Comparison of ENCODE assay signal across 19 cellular contexts in genomic region chr2:127853667-127854066, GRCh38. TPM values are rescaled to one million over a fixed set of nuclear protein-coding genes. Genes with fewer than 3 reads are reported as not detected.
DNase-seq lines count a peak whose midpoint lies in the region; ATAC-seq, FAIRE-seq and TF ChIP-seq lines count a peak whose summit lies in the region.
"Had no signal": no experiment of that assay in that cellular context is flagged by ENCODE, and none has a peak within 500 bp of the region (broad histone marks: within the 10 kb centered on the region; RNA-seq: fewer than 3 reads in every experiment).

No MANE protein-coding gene starts in this region.

- no peak for DNase-seq in activated naive CD4-positive, alpha-beta T cell treated with anti-CD3 and anti-CD28 coated beads for 36 hours
- no peak for DNase-seq in activated naive CD4-positive, alpha-beta T cell treated with Interleukin-2 at 50 U/mL for 16 hours
- DNase-seq in T-cell (no peak), bronchial epithelial cell (ENCODE audit: low read depth) (peak; percentile 15), heart left ventricle (no peak)
- DNase-seq in stimulated activated effector memory CD8-positive, alpha-beta T cell treated with anti-CD3 and anti-CD28 coated beads, Interleukin-12 subunit alpha, Interleukin-12 subunit beta, amount 100 ng/mL, for 72 hours (ENCODE audit: low spot score in 2 of 2) = no peak
- DNase-seq in CD4-positive, alpha-beta memory T cell = no peak
- DNase-seq: CD4-positive, CD25-positive, alpha-beta regulatory T cell; cerebellar nuclear complex; DMS79 treated with DMSO at 0.1 percent for 48 hours; NCI-H1436; occipital lobe; sigmoid colon; uterus; WERI-Rb-1 had no signal

- no peak for TF ChIP-seq CTCF in bronchial epithelial cell (IDR thresholded peaks at IDR 0.05; ENCODE audit: insufficient read depth, low read length, severe bottlenecking)
- TF ChIP-seq CTCF in heart left ventricle (IDR thresholded peaks at IDR 0.05) = no peak

- intact Hi-C loops in activated naive CD4-positive, alpha-beta T cell treated with anti-CD3 and anti-CD28 coated beads for 36 hours (cut with micrococcal nuclease) = loop anchor here (10.0 kb wide), 1 partner anchor 461 kb away; the partner anchor contains the start of gene HS6ST1
- intact Hi-C loops in heart left ventricle (cut with DNase I) = loop anchor here in 3 of 10 donors (10.0 kb wide), 2 partner anchors 149 to 171 kb away; partner anchors contain the start of genes SFT2D3 (in 2 of the 3) and SAP130 (in 1 of the 3)
- intact Hi-C loops in CD4-positive, alpha-beta memory T cell (cut with micrococcal nuclease) = no loop called here

- CTCF ChIA-PET in activated naive CD4-positive, alpha-beta T cell treated with anti-CD3 and anti-CD28 coated beads for 36 hours (lab: Charles Lee) = no interaction called here
- CTCF ChIA-PET in T-cell (lab: Charles Lee) = no interaction called here
- CTCF ChIA-PET in CD4-positive, alpha-beta memory T cell (lab: Charles Lee; ENCODE audit: partially characterized antibody) = no interaction called here

- ATAC-seq in T-cell (replicated peaks in 1 of 4) (no peak), HG02798 (IDR thresholded peaks at IDR 0.05; ENCODE audit: poor library complexity, unreplicated experiment) (no peak), heart left ventricle (no peak)
- ATAC-seq in stimulated activated effector memory CD8-positive, alpha-beta T cell treated with anti-CD3 and anti-CD28 coated beads, Interleukin-12 subunit alpha, Interleukin-12 subunit beta, amount 100 ng/mL, for 72 hours = peak; percentile 70

- peaks cover 53% of the 10 kb centered on the region for H3K36me3 Mint-ChIP-seq in activated naive CD4-positive, alpha-beta T cell treated with anti-CD3 and anti-CD28 coated beads for 36 hours (ENCODE audit: low read depth)
- peaks cover 25% of the 10 kb centered on the region for H3K36me3 Mint-ChIP-seq in T-cell
- H3K36me3 Mint-ChIP-seq in stimulated activated effector memory CD8-positive, alpha-beta T cell treated with anti-CD3 and anti-CD28 coated beads, Interleukin-12 subunit alpha, Interleukin-12 subunit beta, amount 100 ng/mL, for 72 hours = peaks cover 82% of the 10 kb centered on the region
- H3K36me3 Mint-ChIP-seq in CD4-positive, alpha-beta memory T cell = peaks cover 16 to 46% of the 10 kb centered on the region in 2 donors

- H3K36me3 ChIP-seq in bronchial epithelial cell (ENCODE audit: control insufficient read depth, insufficient read depth, low read length) = peaks cover 14% of the 10 kb centered on the region
- peaks cover 0 to 49% (median 42%) of the 10 kb centered on the region in 9 donors for H3K36me3 ChIP-seq in heart left ventricle
- H3K36me3 ChIP-seq in CD4-positive, alpha-beta memory T cell (ENCODE audit: insufficient read depth, low read length) = peaks cover 31% of the 10 kb centered on the region
- H3K36me3 ChIP-seq: uterus had no signal

- H3K9me3 ChIP-seq in heart left ventricle = no peaks in the 10 kb centered on the region
- no peaks in the 10 kb centered on the region for H3K9me3 ChIP-seq in CD4-positive, alpha-beta memory T cell (ENCODE audit: control insufficient read depth in 1 of 2, low read length in 2 of 2)
- H3K9me3 ChIP-seq: HAP-1, sigmoid colon, uterus had no signal

- FAIRE-seq in bronchial epithelial cell (lab: Jason Lieb, UNC) = no peak
- FAIRE-seq: GM19239 had no signal

- no peaks in the 10 kb centered on the region for H3K27me3 Mint-ChIP-seq in activated naive CD4-positive, alpha-beta T cell treated with anti-CD3 and anti-CD28 coated beads for 36 hours (ENCODE audit: low read depth)
- no peaks in the 10 kb centered on the region for H3K27me3 Mint-ChIP-seq in T-cell
- H3K27me3 Mint-ChIP-seq in CD4-positive, alpha-beta memory T cell = no peaks in the 10 kb centered on the region
- H3K27me3 Mint-ChIP-seq: CD4-positive, CD25-positive, alpha-beta regulatory T cell had no signal

- no peaks in the 10 kb centered on the region for H3K27me3 ChIP-seq in bronchial epithelial cell (ENCODE audit: control insufficient read depth, insufficient read depth, low read length)
- H3K27me3 ChIP-seq in heart left ventricle = no peaks in the 10 kb centered on the region
- H3K27me3 ChIP-seq in CD4-positive, alpha-beta memory T cell (ENCODE audit: insufficient read depth, low read length) = no peaks in the 10 kb centered on the region
- H3K27me3 ChIP-seq: sigmoid colon, uterus had no signal

- no peak for TF ChIP-seq POLR2A in heart left ventricle (IDR thresholded peaks at IDR 0.05)

- H3K27ac ChIP-seq in heart left ventricle = no peak overlapping the region
- H3K27ac ChIP-seq in CD4-positive, alpha-beta memory T cell (ENCODE audit: low read depth, low read length) = no peak overlapping the region
- H3K27ac ChIP-seq: KMS-11, sigmoid colon, uterus, WERI-Rb-1 had no signal

- H3K4me3 Mint-ChIP-seq in activated naive CD4-positive, alpha-beta T cell treated with anti-CD3 and anti-CD28 coated beads for 36 hours = no peak overlapping the region
- H3K4me3 Mint-ChIP-seq in T-cell = no peak overlapping the region
- no peak overlapping the region for H3K4me3 Mint-ChIP-seq in stimulated activated effector memory CD8-positive, alpha-beta T cell treated with anti-CD3 and anti-CD28 coated beads, Interleukin-12 subunit alpha, Interleukin-12 subunit beta, amount 100 ng/mL, for 72 hours
- H3K4me3 Mint-ChIP-seq in CD4-positive, alpha-beta memory T cell = no peak overlapping the region

- H3K4me1 ChIP-seq in heart left ventricle = peaks cover 0 to 41% (median 18%) of the 10 kb centered on the region in 12 donors
- peaks cover 44% of the 10 kb centered on the region for H3K4me1 ChIP-seq in CD4-positive, alpha-beta memory T cell (ENCODE audit: insufficient read depth, low read length)

- H3K4me1 Mint-ChIP-seq in activated naive CD4-positive, alpha-beta T cell treated with anti-CD3 and anti-CD28 coated beads for 36 hours (ENCODE audit: low read depth) = peaks cover 59% of the 10 kb centered on the region
- peaks cover 47 to 54% (median 53%) of the 10 kb centered on the region in 3 donors for H3K4me1 Mint-ChIP-seq in T-cell
- H3K4me1 Mint-ChIP-seq in stimulated activated effector memory CD8-positive, alpha-beta T cell treated with anti-CD3 and anti-CD28 coated beads, Interleukin-12 subunit alpha, Interleukin-12 subunit beta, amount 100 ng/mL, for 72 hours = peaks cover 31% of the 10 kb centered on the region
- peaks cover 26 to 50% (median 35%) of the 10 kb centered on the region in 4 donors for H3K4me1 Mint-ChIP-seq in CD4-positive, alpha-beta memory T cell

- no peak overlapping the region for H3K4me3 ChIP-seq in bronchial epithelial cell (ENCODE audit: low read depth, low read length)
- no peak overlapping the region for H3K4me3 ChIP-seq in heart left ventricle
- no peak overlapping the region for H3K4me3 ChIP-seq in CD4-positive, alpha-beta memory T cell (ENCODE audit: low read length in 2 of 2)
- H3K4me3 ChIP-seq: HAP-1, sigmoid colon, uterus had no signal

- POLR2A ChIA-PET in T-cell (lab: Charles Lee) = interaction anchor here in 1 of 2 donors (0.7 kb wide), 2 partner anchors 12 to 223 kb away, joined by 3 to 6 read pairs; no protein-coding TSS in a partner anchor
- POLR2A ChIA-PET in CD4-positive, alpha-beta memory T cell (lab: Charles Lee; ENCODE audit: partially characterized antibody) = no interaction called here

- H3K9me3 Mint-ChIP-seq in activated naive CD4-positive, alpha-beta T cell treated with anti-CD3 and anti-CD28 coated beads for 36 hours = no peaks in the 10 kb centered on the region
- no peaks in the 10 kb centered on the region for H3K9me3 Mint-ChIP-seq in T-cell
- H3K9me3 Mint-ChIP-seq in stimulated activated effector memory CD8-positive, alpha-beta T cell treated with anti-CD3 and anti-CD28 coated beads, Interleukin-12 subunit alpha, Interleukin-12 subunit beta, amount 100 ng/mL, for 72 hours = no peaks in the 10 kb centered on the region
- no peaks in the 10 kb centered on the region for H3K9me3 Mint-ChIP-seq in CD4-positive, alpha-beta memory T cell
- H3K9me3 Mint-ChIP-seq: CD4-positive, CD25-positive, alpha-beta regulatory T cell had no signal

- 92 to 95% (median 94%) methylated on average over 4 of the region's 4 CpGs for WGBS in heart left ventricle, 4 donors

- peak overlapping the region; percentile 16 for H3K27ac Mint-ChIP-seq in activated naive CD4-positive, alpha-beta T cell treated with anti-CD3 and anti-CD28 coated beads for 36 hours
- H3K27ac Mint-ChIP-seq in T-cell = peak overlapping the region; percentile 33 to 54
- peak overlapping the region; percentile 57 for H3K27ac Mint-ChIP-seq in stimulated activated effector memory CD8-positive, alpha-beta T cell treated with anti-CD3 and anti-CD28 coated beads, Interleukin-12 subunit alpha, Interleukin-12 subunit beta, amount 100 ng/mL, for 72 hours
- peak overlapping the region in 3 of 7 donors; percentile 1 to 47 (median 26) for H3K27ac Mint-ChIP-seq in CD4-positive, alpha-beta memory T cell

RNA-seq across cellular contexts. Expression of gene POLR2D, which starts 4.3 kb away (rescaled TPM):
- 10 to 100 TPM; 67.6 to 70.8 TPM for total RNA-seq in activated naive CD4-positive, alpha-beta T cell treated with anti-CD3 and anti-CD28 coated beads for 36 hours
- total RNA-seq in T-cell (10 to 100 TPM; 22.3 to 28.9 (median 27.4) TPM), bronchial epithelial cell (22.5 and 24.2 TPM in 2 replicates), heart left ventricle (10 to 100 TPM; 10.9 to 24.1 (median 21.4) TPM)
- 10 to 100 TPM in 1 of 2 donors, 1 to 10 TPM in 1; 8.5 to 25.5 TPM for polyA plus RNA-seq in heart left ventricle
- total RNA-seq in CD4-positive, alpha-beta memory T cell = 10 to 100 TPM; 29.4 to 30.7 TPM
- 10 to 100 TPM; 33.1 to 44.9 TPM for polyA plus RNA-seq in CD4-positive, alpha-beta memory T cell

RNA-seq across cellular contexts. Expression of gene AMMECR1L, which starts 32.1 kb away (rescaled TPM):
- total RNA-seq in activated naive CD4-positive, alpha-beta T cell treated with anti-CD3 and anti-CD28 coated beads for 36 hours = 10 to 100 TPM; 12.7 to 13.1 TPM
- total RNA-seq in T-cell (10 to 100 TPM; 10.2 to 18.1 (median 15.0) TPM), bronchial epithelial cell (31.6 and 32.5 TPM in 2 replicates), heart left ventricle (10 to 100 TPM in 7 of 9 donors, 1 to 10 TPM in 2; 9.4 to 12.7 (median 10.2) TPM)
- polyA plus RNA-seq in heart left ventricle = 10 to 100 TPM in 1 of 2 donors, 1 to 10 TPM in 1; 4.0 to 12.6 TPM
- total RNA-seq in CD4-positive, alpha-beta memory T cell = 10 to 100 TPM; 17.4 to 18.7 TPM
- 1 to 10 TPM; 3.3 to 9.9 TPM for polyA plus RNA-seq in CD4-positive, alpha-beta memory T cell

RNA-seq across cellular contexts. Expression of gene WDR33, which starts 42.7 kb away (rescaled TPM):
- total RNA-seq in activated naive CD4-positive, alpha-beta T cell treated with anti-CD3 and anti-CD28 coated beads for 36 hours = 10 to 100 TPM; 61.1 to 63.2 TPM
- total RNA-seq in T-cell (10 to 100 TPM; 54.5 to 79.8 (median 76.2) TPM), bronchial epithelial cell (27.0 and 31.3 TPM in 2 replicates), heart left ventricle (10 to 100 TPM; 16.4 to 49.9 (median 42.0) TPM)
- 10 to 100 TPM; 15.4 to 16.2 TPM for polyA plus RNA-seq in heart left ventricle
- 10 to 100 TPM; 84.9 to 86.2 TPM for total RNA-seq in CD4-positive, alpha-beta memory T cell
- 10 to 100 TPM; 19.4 to 55.9 TPM for polyA plus RNA-seq in CD4-positive, alpha-beta memory T cell
